In the genomic region with DNA sequence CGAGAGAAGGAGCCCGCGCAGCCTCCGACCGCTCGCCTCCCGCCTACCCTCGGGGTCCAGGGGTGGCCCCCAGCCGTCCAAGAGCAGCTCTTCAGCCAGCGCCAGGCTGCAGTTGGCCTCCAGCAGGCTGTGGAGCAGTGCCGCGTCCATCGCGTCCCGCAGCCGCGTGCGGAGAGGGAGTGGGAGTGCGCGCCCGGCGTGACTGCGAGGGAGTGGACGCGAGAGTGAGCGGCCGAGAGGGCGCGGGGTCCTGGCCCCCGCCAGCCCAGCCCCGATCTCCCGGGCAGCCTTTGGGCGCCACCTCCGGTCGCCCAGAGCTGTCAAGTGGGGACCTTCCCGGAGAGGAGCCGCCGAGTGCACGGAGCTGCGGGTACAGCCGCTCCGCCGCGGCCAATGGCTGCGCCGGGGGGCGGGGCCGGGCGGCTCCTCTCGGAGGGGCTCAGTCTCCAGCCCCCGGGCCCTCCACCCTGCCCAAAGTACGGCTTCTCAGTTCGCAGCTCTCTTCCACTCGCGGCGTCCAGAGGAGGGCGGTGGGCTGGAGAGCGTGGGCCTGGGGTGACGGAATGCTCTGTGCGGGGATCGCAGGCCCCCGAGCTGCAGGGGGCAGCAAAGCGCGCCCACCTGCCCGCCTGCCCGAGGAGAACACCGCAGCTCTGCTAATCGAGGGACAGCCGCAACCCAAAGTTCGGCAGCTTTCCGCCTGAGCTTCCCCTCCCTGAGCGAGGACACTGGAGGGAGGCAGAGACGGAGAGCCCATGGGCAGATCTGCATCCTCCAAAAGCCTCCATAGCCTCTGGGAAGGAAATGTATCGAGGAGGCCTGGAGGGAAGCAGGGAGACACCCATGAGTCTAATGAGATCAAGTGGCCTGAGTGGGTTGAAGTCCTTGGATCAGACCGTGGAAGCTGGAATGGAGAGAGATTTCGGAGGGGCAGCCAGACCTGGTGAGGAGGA, we compare ENCODE assay signal across 8 cellular contexts. TPM values are rescaled to one million over a fixed set of nuclear protein-coding genes. Genes with fewer than 3 reads are reported as not detected.
A peak's percentile ranks its signal among the peaks of the same experiment; 100 is the strongest.
DNase-seq lines count a peak whose midpoint lies in the region; ATAC-seq and TF ChIP-seq lines count a peak whose summit lies in the region.

A gene (minus strand): TSS at position 326 of the 953 bp plus-strand sequence. CDS start 176 bp downstream, at position 150.

- ATAC-seq in GM21447 (IDR thresholded peaks at IDR 0.05; ENCODE audit: unreplicated experiment): no peak
- ATAC-seq in HG03025 (IDR thresholded peaks at IDR 0.05; ENCODE audit: low FRiP score, unreplicated experiment): no peak

- H3K4me1 Mint-ChIP-seq in activated CD4-positive, alpha-beta T cell treated with anti-CD3 and anti-CD28 coated beads, Interleukin-2, amount 10 ng/mL, durations not matched to agents 24 days and 14 days: peaks cover 9% of the 10 kb centered on the region

- intact Hi-C loops in activated CD4-positive, alpha-beta T cell treated with anti-CD3 and anti-CD28 coated beads, Interleukin-2, amount 10 ng/mL, durations not matched to agents 24 days and 14 days (cut with micrococcal nuclease): no loop called here

- peak within 1 kb of the TSS; percentile 20 for H3K4me3 ChIP-seq in retinal pigment epithelial cell (ENCODE audit: low read length)

- peak; percentile 49 for TF ChIP-seq CTCF in retinal pigment epithelial cell (conservative IDR thresholded peaks at IDR 0.05; ENCODE audit: low read depth, low read length)

- H3K27me3 Mint-ChIP-seq in activated CD4-positive, alpha-beta T cell treated with anti-CD3 and anti-CD28 coated beads, Interleukin-2, amount 10 ng/mL, durations not matched to agents 24 days and 14 days: peaks cover 70% of the 10 kb centered on the region

- DNase-seq in activated CD4-positive, alpha-beta T cell treated with anti-CD3 and anti-CD28 coated beads, Interleukin-2, amount 10 ng/mL, durations not matched to agents 24 days and 14 days: peak; percentile 76
- DNase-seq in activated CD4-positive, alpha-beta T cell treated with anti-CD3 and anti-CD28 coated beads, Interleukin-2, amount 50 U/mL, for 1 hour: no peak
- DNase-seq in activated CD8-positive, alpha-beta memory T cell treated with anti-CD3 and anti-CD28 coated beads, Interleukin-2, amount 50 U/mL, for 4 hours: peak; percentile 43
- DNase-seq in germinal center (ENCODE audit: low spot score) (peak; percentile 33), retinal pigment epithelial cell (ENCODE audit: low read depth) (no peak)
- DNase-seq in central memory CD4-positive, alpha-beta T cell: no peak

- no peak within 1 kb of the TSS for H3K27ac Mint-ChIP-seq in activated CD4-positive, alpha-beta T cell treated with anti-CD3 and anti-CD28 coated beads, Interleukin-2, amount 10 ng/mL, durations not matched to agents 24 days and 14 days

- peak within 1 kb of the TSS; percentile 68 for H3K4me3 Mint-ChIP-seq in activated CD4-positive, alpha-beta T cell treated with anti-CD3 and anti-CD28 coated beads, Interleukin-2, amount 10 ng/mL, durations not matched to agents 24 days and 14 days

- no peaks in the 10 kb centered on the region for H3K36me3 Mint-ChIP-seq in activated CD4-positive, alpha-beta T cell treated with anti-CD3 and anti-CD28 coated beads, Interleukin-2, amount 10 ng/mL, durations not matched to agents 24 days and 14 days (ENCODE audit: low read depth)

- no peaks in the 10 kb centered on the region for H3K9me3 Mint-ChIP-seq in activated CD4-positive, alpha-beta T cell treated with anti-CD3 and anti-CD28 coated beads, Interleukin-2, amount 10 ng/mL, durations not matched to agents 24 days and 14 days

RNA-seq across cellular contexts. Expression of the gene that starts here (rescaled TPM):
- total RNA-seq in activated CD4-positive, alpha-beta T cell treated with anti-CD3 and anti-CD28 coated beads, Interleukin-2, amount 10 ng/mL, durations not matched to agents 24 days and 14 days: not detected in 2 replicates

Comparison
In these comparisons a context has a peak if more than half of its experiments do, and no peak if none do; other contexts are left out.
1. Peak in DNase-seq in activated CD4-positive, alpha-beta T cell treated with anti-CD3 and anti-CD28 coated beads, Interleukin-2, amount 10 ng/mL, durations not matched to agents 24 days and 14 days; RNA of the gene not detected or under 1 TPM.
2. DNase-seq: peak in activated CD8-positive, alpha-beta memory T cell treated with anti-CD3 and anti-CD28 coated beads, Interleukin-2, amount 50 U/mL, for 4 hours (single experiment) and germinal center (single experiment); none in activated CD4-positive, alpha-beta T cell treated with anti-CD3 and anti-CD28 coated beads, Interleukin-2, amount 50 U/mL, for 1 hour (single experiment), retinal pigment epithelial cell (single experiment) and central memory CD4-positive, alpha-beta T cell (single experiment).